ENCODE assay signal across 8 cellular contexts in the genomic region with DNA sequence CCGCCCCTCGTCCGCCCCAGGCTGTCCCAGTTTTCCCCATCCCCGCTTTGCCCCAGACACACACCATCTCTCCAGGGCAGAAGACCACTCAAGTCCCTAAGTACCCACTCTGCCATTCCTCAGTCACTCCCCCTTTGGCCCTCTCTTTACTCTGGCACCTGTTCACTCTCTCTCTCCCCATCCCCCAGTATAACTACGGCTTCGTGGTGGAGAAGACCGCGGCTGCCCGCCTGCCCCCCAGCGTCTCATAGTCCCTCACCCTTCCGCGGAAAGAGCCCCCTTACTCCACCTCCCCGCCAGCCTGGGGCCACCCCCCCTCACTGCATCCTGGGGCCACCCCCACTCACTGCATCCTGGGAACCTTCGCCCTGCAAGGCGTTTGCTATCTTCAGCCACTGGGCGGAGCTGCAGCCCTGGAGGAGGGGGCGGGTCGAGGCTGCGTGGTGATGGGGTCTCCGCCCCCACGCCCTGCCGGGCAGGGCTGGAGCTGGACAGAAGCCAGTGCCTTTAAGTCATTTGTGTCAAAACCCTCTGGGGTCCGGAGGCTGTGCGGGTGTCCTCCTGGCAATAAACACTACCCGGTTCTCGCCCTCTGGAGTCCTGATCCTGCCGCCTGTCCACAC. TPM values are rescaled to one million over a fixed set of nuclear protein-coding genes. Genes with fewer than 3 reads are reported as not detected.
DNase-seq lines count a peak whose midpoint lies in the region; ATAC-seq, FAIRE-seq and TF ChIP-seq lines count a peak whose summit lies in the region.

No MANE protein-coding gene starts in this region.

- peaks cover 4% of the 10 kb centered on the region for H3K4me1 ChIP-seq in astrocyte (ENCODE audit: insufficient read depth, low read length)

- CTCF ChIA-PET in activated CD4-positive, alpha-beta T cell treated with anti-CD3 and anti-CD28 coated beads for 36 hours (lab: Charles Lee), result interaction anchor here (0.6 kb wide), 1 partner anchor 147 kb away, joined by 3 read pairs; no protein-coding TSS in a partner anchor

- H3K27ac ChIP-seq in astrocyte (ENCODE audit: low read depth, low read length), result no peak overlapping the region

- no peak overlapping the region for H3K27ac Mint-ChIP-seq in activated CD4-positive, alpha-beta T cell treated with anti-CD3 and anti-CD28 coated beads for 36 hours
- no peak overlapping the region for H3K27ac Mint-ChIP-seq in astrocyte (ENCODE audit: unreplicated experiment)

- H3K27me3 ChIP-seq in astrocyte (ENCODE audit: insufficient read depth, low read length) (no peaks in the 10 kb centered on the region), kidney epithelial cell (ENCODE audit: control insufficient read depth, insufficient read depth, low read length) (peaks cover 2% of the 10 kb centered on the region)

- FAIRE-seq in astrocyte (lab: Jason Lieb, UNC), result no peak

- no peaks in the 10 kb centered on the region for H4K20me1 ChIP-seq in astrocyte (ENCODE audit: insufficient read depth, low read length)

- no peak overlapping the region for H3K4me3 Mint-ChIP-seq in activated CD4-positive, alpha-beta T cell treated with anti-CD3 and anti-CD28 coated beads for 36 hours
- H3K4me3 Mint-ChIP-seq in astrocyte (ENCODE audit: unreplicated experiment), result peak overlapping the region; percentile 20

- peaks cover 6% of the 10 kb centered on the region for H3K36me3 Mint-ChIP-seq in activated CD4-positive, alpha-beta T cell treated with anti-CD3 and anti-CD28 coated beads for 36 hours (ENCODE audit: low read depth)
- H3K36me3 Mint-ChIP-seq in astrocyte (ENCODE audit: low read depth, unreplicated experiment), result peaks cover 3% of the 10 kb centered on the region

- POLR2A ChIA-PET in activated CD4-positive, alpha-beta T cell treated with anti-CD3 and anti-CD28 coated beads for 36 hours (lab: Charles Lee), result no interaction called here

- DNase-seq in activated CD4-positive, alpha-beta T cell treated with anti-CD3 and anti-CD28 coated beads for 36 hours, result peak; percentile 58
- DNase-seq in activated CD4-positive, alpha-beta T cell treated with anti-CD3 and anti-CD28 coated beads for 1 hour, result no peak
- peak; percentile 84 for DNase-seq in NCI-H2227 (lab: John Stamatoyannopoulos, UW; ENCODE audit: unreplicated experiment)
- DNase-seq in astrocyte (ENCODE audit: low read depth), result no peak
- DNase-seq in kidney epithelial cell (ENCODE audit: low read depth), result no peak
- DNase-seq in NCI-H2171 (lab: John Stamatoyannopoulos, UW), result no peak
- no peak for DNase-seq in NCI-H2081 treated with DMSO at 0.1 percent for 48 hours (lab: John Stamatoyannopoulos, UW)

- peaks cover 6% of the 10 kb centered on the region for H3K79me2 ChIP-seq in astrocyte (ENCODE audit: insufficient read depth, low read length)

- no peaks in the 10 kb centered on the region for H3K9me3 Mint-ChIP-seq in activated CD4-positive, alpha-beta T cell treated with anti-CD3 and anti-CD28 coated beads for 36 hours (ENCODE audit: low read depth)
- no peaks in the 10 kb centered on the region for H3K9me3 Mint-ChIP-seq in astrocyte (ENCODE audit: unreplicated experiment)

- ATAC-seq in activated CD4-positive, alpha-beta T cell treated with anti-CD3 and anti-CD28 coated beads for 36 hours, result peak; percentile 42
- no peak for ATAC-seq in HG02884 (IDR thresholded peaks at IDR 0.05; ENCODE audit: unreplicated experiment)

- peak overlapping the region; percentile 62 for H3K4me2 ChIP-seq in astrocyte (ENCODE audit: low read length)

- H3K9ac ChIP-seq in astrocyte (ENCODE audit: low read length), result no peak overlapping the region

- H3K4me3 ChIP-seq in astrocyte (ENCODE audit: insufficient read depth, low read depth, low read length) (no peak overlapping the region), kidney epithelial cell (ENCODE audit: low read depth, low read length) (no peak overlapping the region)

- TF ChIP-seq CTCF in astrocyte (IDR thresholded peaks at IDR 0.05; ENCODE audit: insufficient read depth, low read depth, low read length) (peak; percentile 16), kidney epithelial cell (IDR thresholded peaks at IDR 0.05; ENCODE audit: insufficient read depth, low read length, poor library complexity, severe bottlenecking) (peak; percentile 77)

- H3K27me3 Mint-ChIP-seq in activated CD4-positive, alpha-beta T cell treated with anti-CD3 and anti-CD28 coated beads for 36 hours, result no peaks in the 10 kb centered on the region
- H3K27me3 Mint-ChIP-seq in astrocyte (ENCODE audit: low read depth, unreplicated experiment), result no peaks in the 10 kb centered on the region

- peaks cover 4% of the 10 kb centered on the region for H3K4me1 Mint-ChIP-seq in activated CD4-positive, alpha-beta T cell treated with anti-CD3 and anti-CD28 coated beads for 36 hours
- no peaks in the 10 kb centered on the region for H3K4me1 Mint-ChIP-seq in astrocyte (ENCODE audit: low read depth, unreplicated experiment)

- intact Hi-C loops in activated CD4-positive, alpha-beta T cell treated with anti-CD3 and anti-CD28 coated beads for 36 hours (cut with DNase I, micrococcal nuclease), result no loop called here

- H3K36me3 ChIP-seq in astrocyte (ENCODE audit: insufficient read depth, low read length) (no peaks in the 10 kb centered on the region), kidney epithelial cell (ENCODE audit: control insufficient read depth, insufficient read depth, low read length) (no peaks in the 10 kb centered on the region)

- peak overlapping the region; percentile 47 for H2AFZ ChIP-seq in astrocyte (ENCODE audit: low read depth, low read length)

- H3K9me3 ChIP-seq in astrocyte (ENCODE audit: insufficient read depth, low read depth, low read length), result no peaks in the 10 kb centered on the region

RNA-seq across cellular contexts. Expression of a gene that starts 5.0 kb away (rescaled TPM):
- total RNA-seq in activated CD4-positive, alpha-beta T cell treated with anti-CD3 and anti-CD28 coated beads for 36 hours, result 10 to 100 TPM; 27.6 to 32.6 TPM
- 41.0 and 50.1 TPM in 2 replicates for total RNA-seq in astrocyte
- total RNA-seq in kidney epithelial cell, result 66.1 and 73.7 TPM in 2 replicates

RNA-seq across cellular contexts. Expression of a gene that starts 19.4 kb away (rescaled TPM):
- 10 to 100 TPM; 62.0 to 70.7 TPM for total RNA-seq in activated CD4-positive, alpha-beta T cell treated with anti-CD3 and anti-CD28 coated beads for 36 hours
- total RNA-seq in astrocyte (301 and 376 TPM in 2 replicates), kidney epithelial cell (38.2 and 41.4 TPM in 2 replicates)

RNA-seq across cellular contexts. Expression of a gene that starts 23.6 kb away (rescaled TPM):
- total RNA-seq in activated CD4-positive, alpha-beta T cell treated with anti-CD3 and anti-CD28 coated beads for 36 hours, result not detected
- 0.19 and 0.23 TPM in 2 replicates for total RNA-seq in astrocyte
- total RNA-seq in kidney epithelial cell, result 0.75 TPM in 1 of 2 replicates, not detected in the other

RNA-seq across cellular contexts. Expression of a gene that starts 30.9 kb away (rescaled TPM):
- total RNA-seq in activated CD4-positive, alpha-beta T cell treated with anti-CD3 and anti-CD28 coated beads for 36 hours, result 1 to 10 TPM in 1 of 2 experiments, under 1 TPM in 1; 0.97 to 1.6 TPM
- total RNA-seq in astrocyte (14.1 and 15.5 TPM in 2 replicates), kidney epithelial cell (not detected in 2 replicates)

RNA-seq across cellular contexts. Expression of a gene that starts 35.9 kb away (rescaled TPM):
- not detected for total RNA-seq in activated CD4-positive, alpha-beta T cell treated with anti-CD3 and anti-CD28 coated beads for 36 hours
- total RNA-seq in astrocyte (not detected in 2 replicates), kidney epithelial cell (not detected in 2 replicates)

Comparison
In these comparisons a context has a peak if more than half of its experiments do, and no peak if none do; other contexts are left out.
1. DNase-seq: peak in activated CD4-positive, alpha-beta T cell treated with anti-CD3 and anti-CD28 coated beads for 36 hours (single experiment) and NCI-H2227 (single experiment); none in activated CD4-positive, alpha-beta T cell treated with anti-CD3 and anti-CD28 coated beads for 1 hour (single experiment), astrocyte (single experiment), kidney epithelial cell (single experiment), NCI-H2171 (single experiment) and NCI-H2081 treated with DMSO at 0.1 percent for 48 hours (single experiment).